ENCODE assay signal across 8 cellular contexts in the genomic region with DNA sequence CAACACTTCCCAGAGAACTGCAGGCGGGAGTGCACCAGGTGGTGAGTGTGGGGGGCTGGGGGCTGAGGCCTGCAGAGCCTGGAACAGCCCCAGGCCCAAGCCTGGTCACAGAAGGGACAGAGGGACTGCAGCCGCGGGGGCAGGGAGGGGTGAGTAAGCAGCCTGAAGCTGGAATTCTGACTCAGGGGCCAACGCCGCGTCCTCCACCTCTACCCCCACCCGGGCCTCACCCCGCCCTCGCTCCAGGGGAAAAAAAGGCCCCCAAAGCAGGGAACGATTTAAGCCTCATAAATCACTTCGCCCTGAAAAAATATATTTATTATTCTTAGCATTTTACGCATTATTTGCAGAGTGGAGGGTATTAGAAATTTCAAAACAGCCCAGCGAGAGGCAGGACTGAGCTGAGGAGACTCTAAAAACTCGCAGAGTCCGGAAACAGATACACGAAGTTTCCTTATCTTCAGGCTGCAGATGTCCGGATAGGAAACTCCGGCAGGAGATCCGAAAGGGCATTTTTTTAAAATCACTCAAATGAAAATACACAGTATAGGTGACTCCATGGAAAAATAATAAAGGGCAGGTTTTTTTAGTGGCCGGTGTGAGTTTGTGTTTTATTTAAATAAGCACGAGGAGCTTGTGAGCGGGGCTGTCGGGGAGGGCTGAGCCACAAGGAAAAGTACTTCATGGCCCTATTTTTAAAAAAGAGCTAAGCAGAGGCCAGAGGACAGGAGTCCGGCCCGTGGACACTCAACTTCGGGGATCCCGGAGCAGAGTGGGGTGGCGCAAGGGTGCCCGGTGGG. TPM values are rescaled to one million over a fixed set of nuclear protein-coding genes. Genes with fewer than 3 reads are reported as not detected.
DNase-seq lines count a peak whose midpoint lies in the region; ATAC-seq and TF ChIP-seq lines count a peak whose summit lies in the region.

No MANE protein-coding gene starts in this region.

- H3K4me1 Mint-ChIP-seq in stimulated activated naive CD8-positive, alpha-beta T cell treated with anti-CD3 and anti-CD28 coated beads, Interleukin-15, Interleukin-2, amounts not matched to agents 100 ng/mL and 50 ng/mL, for 24 hours (ENCODE audit: low read depth), result peaks cover 25% of the 10 kb centered on the region

- no peaks in the 10 kb centered on the region for H3K36me3 Mint-ChIP-seq in stimulated activated naive CD8-positive, alpha-beta T cell treated with anti-CD3 and anti-CD28 coated beads, Interleukin-15, Interleukin-2, amounts not matched to agents 100 ng/mL and 50 ng/mL, for 24 hours (ENCODE audit: low read depth)

- no peak overlapping the region for H3K4me2 ChIP-seq in mammary epithelial cell (ENCODE audit: insufficient read depth, low read depth, low read length)

- H3K4me3 Mint-ChIP-seq in stimulated activated naive CD8-positive, alpha-beta T cell treated with anti-CD3 and anti-CD28 coated beads, Interleukin-15, Interleukin-2, amounts not matched to agents 100 ng/mL and 50 ng/mL, for 24 hours, result peak overlapping the region; percentile 42

- CTCF ChIA-PET in mammary epithelial cell (lab: Charles Lee; ENCODE audit: low non-redundant PET), result no interaction called here

- H3K4me1 ChIP-seq in mammary epithelial cell (ENCODE audit: insufficient read depth, low read length) (peaks cover 15% of the 10 kb centered on the region), lung (ENCODE audit: control insufficient read depth in 2 of 2, insufficient read depth in 2 of 2, low read length in 2 of 2) (peaks cover 0 to 20% of the 10 kb centered on the region in 2 donors)
- peaks cover 28% of the 10 kb centered on the region for H3K4me1 ChIP-seq in effector memory CD4-positive, alpha-beta T cell (ENCODE audit: control insufficient read depth, insufficient read depth, low read length, poor library complexity, severe bottlenecking)

- no peak for ATAC-seq in stimulated activated naive CD8-positive, alpha-beta T cell treated with anti-CD3 and anti-CD28 coated beads, Interleukin-15, Interleukin-2, amounts not matched to agents 100 U/mL and 50 U/mL, for 24 hours
- ATAC-seq in lung (ENCODE audit: insufficient read depth, low FRiP score), result no peak
- ATAC-seq in HG02885 (IDR thresholded peaks at IDR 0.05; ENCODE audit: poor library complexity, unreplicated experiment), result no peak
- ATAC-seq in HG03457 (IDR thresholded peaks at IDR 0.05; ENCODE audit: unreplicated experiment), result no peak

- dilution Hi-C loops in mammary epithelial cell (cut with HindIII; ENCODE audit: low sequenced_read_pairs), result no loop called here

- H3K79me2 ChIP-seq in mammary epithelial cell (ENCODE audit: insufficient read depth, low read length), result no peaks in the 10 kb centered on the region

- H3K27ac ChIP-seq in mammary epithelial cell (ENCODE audit: insufficient read depth, low read depth, low read length), result no peak overlapping the region
- peak overlapping the region; percentile 62 to 68 for H3K27ac ChIP-seq in lung (ENCODE audit: low read depth in 1 of 2, low read length in 1 of 2)
- no peak overlapping the region for H3K27ac ChIP-seq in effector memory CD4-positive, alpha-beta T cell (ENCODE audit: insufficient read depth, low read length, poor library complexity, severe bottlenecking)

- in situ Hi-C loops in mammary epithelial cell (cut with MboI; ENCODE audit: low sequenced_read_pairs in 2 of 2), result no loop called here

- H3K27me3 ChIP-seq in mammary epithelial cell (ENCODE audit: insufficient read depth, low read length) (peaks cover 36% of the 10 kb centered on the region), lung (ENCODE audit: control insufficient read depth, insufficient read depth) (no peaks in the 10 kb centered on the region)
- H3K27me3 ChIP-seq in effector memory CD4-positive, alpha-beta T cell (replicated peaks; ENCODE audit: control insufficient read depth, insufficient read depth, low read length, poor library complexity, severe bottlenecking), result peaks cover 60% of the 10 kb centered on the region

- 49% methylated on average over 20 of the region's 29 CpGs for WGBS in mammary epithelial cell (ENCODE audit: low coverage, missing lambda C conversion rate)
- WGBS in lung, 2 donors, result 3 to 6% methylated on average over 29 of the region's 29 CpGs

- H3K4me3 ChIP-seq in mammary epithelial cell (replicated peaks in 1 of 3; ENCODE audit: insufficient read depth in 1 of 3, low read depth in 2 of 3, low read length in 3 of 3) (no peak overlapping the region), lung (no peak overlapping the region)
- no peak overlapping the region for H3K4me3 ChIP-seq in effector memory CD4-positive, alpha-beta T cell (ENCODE audit: insufficient read depth, low read depth, low read length, poor library complexity, severe bottlenecking)

- no peaks in the 10 kb centered on the region for H3K9me3 ChIP-seq in mammary epithelial cell (replicated peaks; ENCODE audit: insufficient read depth, low read length)
- peaks cover 0 to 2% of the 10 kb centered on the region in 2 donors for H3K9me3 ChIP-seq in lung (ENCODE audit: control insufficient read depth in 2 of 2, insufficient read depth in 1 of 2, low read length in 1 of 2)
- H3K9me3 ChIP-seq in effector memory CD4-positive, alpha-beta T cell (ENCODE audit: control insufficient read depth, low read length), result no peaks in the 10 kb centered on the region

- no TSS peak for BruUV-seq in mammary epithelial cell (replicated peaks; lab: Mats Ljungman, UMichigan)

- intact Hi-C loops in mammary epithelial cell (cut with micrococcal nuclease), result no loop called here

- no peaks in the 10 kb centered on the region for H4K20me1 ChIP-seq in mammary epithelial cell (ENCODE audit: insufficient read depth, low read length)

- H3K9ac ChIP-seq in mammary epithelial cell (ENCODE audit: insufficient read depth, low read length), result no peak overlapping the region

- no peak overlapping the region for H2AFZ ChIP-seq in mammary epithelial cell (ENCODE audit: low read depth, low read length)

- no peak overlapping the region for H3K27ac Mint-ChIP-seq in stimulated activated naive CD8-positive, alpha-beta T cell treated with anti-CD3 and anti-CD28 coated beads, Interleukin-15, Interleukin-2, amounts not matched to agents 100 ng/mL and 50 ng/mL, for 24 hours

- DNase-seq in stimulated activated naive CD8-positive, alpha-beta T cell treated with anti-CD3 and anti-CD28 coated beads, Interleukin-15, Interleukin-2, amounts not matched to agents 100 U/mL and 50 U/mL, for 24 hours, result no peak
- DNase-seq in mammary epithelial cell (peak; percentile 19), lung (ENCODE audit: low spot score) (no peak)
- DNase-seq in effector memory CD4-positive, alpha-beta T cell, result no peak
- DNase-seq in activated CD4-positive, alpha-beta T cell treated with anti-CD3 and anti-CD28 coated beads for 48 hours, result no peak

- peaks cover 74% of the 10 kb centered on the region for H3K27me3 Mint-ChIP-seq in stimulated activated naive CD8-positive, alpha-beta T cell treated with anti-CD3 and anti-CD28 coated beads, Interleukin-15, Interleukin-2, amounts not matched to agents 100 ng/mL and 50 ng/mL, for 24 hours

- H3K36me3 ChIP-seq in mammary epithelial cell (ENCODE audit: insufficient read depth, low read length), result no peaks in the 10 kb centered on the region
- H3K36me3 ChIP-seq in lung (ENCODE audit: control insufficient read depth in 2 of 2, insufficient read depth in 2 of 2, low read length in 2 of 2), result peaks cover 0 to 6% of the 10 kb centered on the region in 2 donors
- H3K36me3 ChIP-seq in effector memory CD4-positive, alpha-beta T cell (ENCODE audit: control insufficient read depth, insufficient read depth, low read length), result no peaks in the 10 kb centered on the region

- H3K9me3 Mint-ChIP-seq in stimulated activated naive CD8-positive, alpha-beta T cell treated with anti-CD3 and anti-CD28 coated beads, Interleukin-15, Interleukin-2, amounts not matched to agents 100 ng/mL and 50 ng/mL, for 24 hours, result no peaks in the 10 kb centered on the region

- TF ChIP-seq CTCF in mammary epithelial cell (conservative IDR thresholded peaks at IDR 0.05 in 1 of 2, IDR thresholded peaks at IDR 0.05 in 1 of 2; ENCODE audit: extremely low read depth in 1 of 2, insufficient read depth in 1 of 2, low read depth in 1 of 2, low read length in 2 of 2) (no peak), lung (IDR thresholded peaks at IDR 0.05; ENCODE audit: control extremely low read depth, extremely low read depth) (no peak)

RNA-seq across cellular contexts. Expression of gene GATA2, which starts 9.9 kb away (rescaled TPM):
- not detected for total RNA-seq in mammary epithelial cell
- polyA plus RNA-seq in mammary epithelial cell, result 0.10 TPM
- polyA minus RNA-seq in mammary epithelial cell, result not detected
- 10 to 100 TPM in 1 of 2 donors, 1 to 10 TPM in 1; 9.6 to 37.0 TPM for total RNA-seq in lung
- 10 to 100 TPM; 26.1 to 31.4 TPM for polyA plus RNA-seq in lung

RNA-seq across cellular contexts. Expression of gene DNAJB8, which starts 16.4 kb away (rescaled TPM):
- total RNA-seq in mammary epithelial cell (not detected), lung (not detected)
- polyA plus RNA-seq in mammary epithelial cell (not detected), lung (not detected)
- polyA minus RNA-seq in mammary epithelial cell, result not detected

Comparison
In these comparisons a context has a peak if more than half of its experiments do, and no peak if none do; other contexts are left out.
1. H3K27ac ChIP-seq: peak in lung (2 of 2); none in mammary epithelial cell (single experiment) and effector memory CD4-positive, alpha-beta T cell (single experiment).
2. RNA of gene GATA2, which starts 9.9 kb away (total RNA-seq): 9.6 to 37.0 TPM in lung; not detected in mammary epithelial cell; every median in the first group is over 4 times any median in the second.